In genomic region chr7:311796-312195, GRCh38 we compare ENCODE assay signal across 20 cellular contexts. TPM values are rescaled to one million over a fixed set of nuclear protein-coding genes. Genes with fewer than 3 reads are reported as not detected.
DNase-seq lines count a peak whose midpoint lies in the region; ATAC-seq and TF ChIP-seq lines count a peak whose summit lies in the region.
"Had no signal": no experiment of that assay in that cellular context is flagged by ENCODE, and none has a peak within 500 bp of the region (broad histone marks: within the 10 kb centered on the region; RNA-seq: fewer than 3 reads in every experiment).

No MANE protein-coding gene starts in this region.

- no peak overlapping the region for H3K27ac ChIP-seq in left ventricle myocardium inferior (replicated peaks)
- no peak overlapping the region for H3K27ac ChIP-seq in WERI-Rb-1
- peak overlapping the region; percentile 60 for H3K27ac ChIP-seq in hepatocyte
- H3K27ac ChIP-seq in thyroid gland, result no peak overlapping the region
- H3K27ac ChIP-seq: BLaER1 had no signal

- H3K27me3 ChIP-seq in left ventricle myocardium inferior (ENCODE audit: low read depth) (peaks cover 52% of the 10 kb centered on the region), WERI-Rb-1 (ENCODE audit: insufficient read depth, low read depth, severe bottlenecking) (no peaks in the 10 kb centered on the region), hepatocyte (no peaks in the 10 kb centered on the region), thyroid gland (no peaks in the 10 kb centered on the region)
- H3K27me3 ChIP-seq: BLaER1 had no signal

- H3K4me2 ChIP-seq in hepatocyte, result peak overlapping the region; percentile 17
- H3K4me2 ChIP-seq: BLaER1, GM23338 had no signal

- no peaks in the 10 kb centered on the region for H4K20me1 ChIP-seq in hepatocyte (ENCODE audit: insufficient read depth, poor library complexity, severe bottlenecking)
- H4K20me1 ChIP-seq: BLaER1 had no signal

- intact Hi-C loops in Right ventricle myocardium inferior (cut with DNase I), result no loop called here
- intact Hi-C loops in left ventricle myocardium inferior (cut with micrococcal nuclease), result no loop called here
- intact Hi-C loops in thyroid gland (cut with DNase I), result no loop called here

- H3K4me3 ChIP-seq in left ventricle myocardium inferior (no peak overlapping the region), WERI-Rb-1 (ENCODE audit: low read depth, low read length) (peak overlapping the region; percentile 36), hepatocyte (no peak overlapping the region), thyroid gland (replicated peaks in 1 of 3) (no peak overlapping the region)
- H3K4me3 ChIP-seq: BLaER1, GM23338 had no signal

- H3K4me1 ChIP-seq in left ventricle myocardium inferior, result no peaks in the 10 kb centered on the region
- H3K4me1 ChIP-seq in hepatocyte (ENCODE audit: insufficient read depth), result no peaks in the 10 kb centered on the region
- peaks cover 0 to 7% of the 10 kb centered on the region in 2 donors for H3K4me1 ChIP-seq in thyroid gland
- H3K4me1 ChIP-seq: BLaER1 had no signal

- ATAC-seq in Right ventricle myocardium inferior (no peak), GM19328 (IDR thresholded peaks at IDR 0.05; ENCODE audit: unreplicated experiment) (no peak), GM19023 (IDR thresholded peaks at IDR 0.05; ENCODE audit: unreplicated experiment) (no peak)
- ATAC-seq: GM23338, PC-3 had no signal

- no peaks in the 10 kb centered on the region for H3K9me2 ChIP-seq in hepatocyte (replicated peaks; ENCODE audit: insufficient read depth)

- no peak for TF ChIP-seq POLR2A in thyroid gland (IDR thresholded peaks at IDR 0.05)

- H3K9me3 ChIP-seq in left ventricle myocardium inferior (replicated peaks), result peaks cover 17% of the 10 kb centered on the region
- H3K9me3 ChIP-seq in WERI-Rb-1 (ENCODE audit: severe bottlenecking), result no peaks in the 10 kb centered on the region
- H3K9me3 ChIP-seq in hepatocyte (ENCODE audit: low read depth), result no peaks in the 10 kb centered on the region
- no peaks in the 10 kb centered on the region for H3K9me3 ChIP-seq in thyroid gland

- TF ChIP-seq CTCF in left ventricle myocardium inferior (IDR thresholded peaks at IDR 0.05; ENCODE audit: borderline replicate concordance) (no peak), WERI-Rb-1 (IDR thresholded peaks at IDR 0.05; ENCODE audit: low read depth, low read length) (no peak), hepatocyte (IDR thresholded peaks at IDR 0.05; ENCODE audit: poor library complexity) (no peak), thyroid gland (IDR thresholded peaks at IDR 0.05) (no peak)

- no peaks in the 10 kb centered on the region for H3K79me2 ChIP-seq in hepatocyte

- no peak overlapping the region for H2AFZ ChIP-seq in hepatocyte

- peak; percentile 39 for DNase-seq in Right ventricle myocardium inferior (ENCODE audit: missing footprints)
- DNase-seq in left ventricle myocardium inferior, result no peak
- no peak for DNase-seq in WERI-Rb-1
- DNase-seq in hepatocyte (ENCODE audit: low spot score), result no peak
- peak; percentile 36 to 58 for DNase-seq in thyroid gland
- no peak for DNase-seq in HCEC 1CT
- DNase-seq: GF-D8, KBM-7, NCI-H1436 treated with DMSO at 0.1 percent for 48 hours, NCI-H2029 treated with DMSO at 0.1 percent for 48 hours, NCI-H2171 treated with DMSO at 0.1 percent for 48 hours, NCI-H774, PC-3 had no signal

- H3K36me3 ChIP-seq in left ventricle myocardium inferior (no peaks in the 10 kb centered on the region), WERI-Rb-1 (no peaks in the 10 kb centered on the region), hepatocyte (replicated peaks; ENCODE audit: insufficient read depth, low read depth) (no peaks in the 10 kb centered on the region), thyroid gland (no peaks in the 10 kb centered on the region)
- H3K36me3 ChIP-seq: BLaER1 had no signal

- 61% methylated on average over 5 of the region's 5 CpGs for WGBS in hepatocyte (ENCODE audit: low lambda C conversion rate, missing lambda C conversion rate)
- WGBS in thyroid gland, 2 donors, result 26 to 29% methylated on average over 4 to 5 of the region's 5 CpGs

RNA-seq across cellular contexts. Expression of gene FOXL3, which starts 21.8 kb away (rescaled TPM):
- total RNA-seq in Right ventricle myocardium inferior (not detected), left ventricle myocardium inferior (not detected), hepatocyte (not detected in 2 replicates), thyroid gland (not detected)
- not detected in 2 replicates for polyA plus RNA-seq in hepatocyte
- total RNA-seq: A172, Daoy, GM23338, NCI-H460, PC-3 had no signal
- polyA plus RNA-seq: GM23338 had no signal

Comparison
In these comparisons a context has a peak if more than half of its experiments do, and no peak if none do; other contexts are left out.
1. DNase-seq: peak in Right ventricle myocardium inferior (single experiment) and thyroid gland (2 of 2); none in left ventricle myocardium inferior (single experiment), WERI-Rb-1 (single experiment), hepatocyte (single experiment) and HCEC 1CT (single experiment).